Comparison of ENCODE assay signal across 1 cellular context in genomic region chr12:7128681-7129593, GRCh38.
TF ChIP-seq lines count a peak whose summit lies in the region.

RBP5 (minus strand) TSS chr12:7128889; CDS start chr12:7128775, 114 bp downstream.

TF ChIP-seq in H1, 55 proteins besides CTCF, POLR2A, EP300 and RAD21:
- TF ChIP-seq CEBPB (IDR thresholded peaks at IDR 0.05; ENCODE audit: low read depth, low read length): no peak
- TF ChIP-seq POU5F1 (IDR thresholded peaks at IDR 0.05; ENCODE audit: low read depth, low read length): no peak
- no peak for TF ChIP-seq PHF8 (conservative IDR thresholded peaks at IDR 0.05; ENCODE audit: low read depth, low read length)
- TF ChIP-seq TCF12 (IDR thresholded peaks at IDR 0.05; ENCODE audit: low read depth, low read length): no peak
- TF ChIP-seq SUZ12 (IDR thresholded peaks at IDR 0.05; ENCODE audit: low read length): no peak
- TF ChIP-seq ATF3 (IDR thresholded peaks at IDR 0.05; ENCODE audit: insufficient read depth, low read depth, low read length): no peak
- TF ChIP-seq BACH1 (IDR thresholded peaks at IDR 0.05; ENCODE audit: low read length): no peak
- TF ChIP-seq TBP (IDR thresholded peaks at IDR 0.05; ENCODE audit: low read depth, low read length): no peak
- TF ChIP-seq RXRA (IDR thresholded peaks at IDR 0.05; ENCODE audit: insufficient read depth, low read depth, low read length): no peak
- TF ChIP-seq NANOG (IDR thresholded peaks at IDR 0.05; ENCODE audit: insufficient read depth, low read depth, low read length, poor library complexity, severe bottlenecking): no peak
- no peak for TF ChIP-seq GTF2F1 (IDR thresholded peaks at IDR 0.05; ENCODE audit: borderline replicate concordance, low read depth, low read length)
- no peak for TF ChIP-seq SP2 (IDR thresholded peaks at IDR 0.05; ENCODE audit: low read length)
- no peak for TF ChIP-seq CHD1 (IDR thresholded peaks at IDR 0.05; ENCODE audit: low read depth, low read length)
- no peak for TF ChIP-seq MAX (IDR thresholded peaks at IDR 0.05)
- no peak for TF ChIP-seq SIRT6 (IDR thresholded peaks at IDR 0.05; ENCODE audit: low read length)
- TF ChIP-seq SIN3A (conservative IDR thresholded peaks at IDR 0.05 in 1 of 2, IDR thresholded peaks at IDR 0.05 in 1 of 2; ENCODE audit: low read depth in 1 of 2, low read length in 2 of 2): no peak
- no peak for TF ChIP-seq EZH2 (IDR thresholded peaks at IDR 0.05; ENCODE audit: low read depth, low read length, severe bottlenecking)
